ENCODE assay signal across 23 cellular contexts in the genomic region with DNA sequence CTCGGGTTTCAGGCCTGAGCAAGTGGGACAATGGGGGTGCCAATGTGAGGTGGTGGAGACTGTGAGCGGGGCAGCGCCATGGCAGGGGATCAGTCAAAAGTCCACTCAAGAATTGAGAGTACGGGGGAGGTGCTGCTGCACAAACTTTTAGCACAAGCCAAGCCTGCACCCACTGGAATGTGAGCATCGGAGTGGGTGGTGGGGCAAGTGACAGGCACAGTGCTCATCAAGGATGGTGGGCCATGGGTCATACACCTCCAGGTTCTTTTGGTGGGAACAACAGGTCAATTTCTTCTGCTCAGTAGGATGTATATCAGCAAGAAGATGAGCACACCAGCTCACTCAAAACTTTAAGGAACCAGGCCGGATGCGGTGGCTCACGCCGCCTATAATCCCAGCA.
"Had no signal": no experiment of that assay in that cellular context is flagged by ENCODE, and none has a peak within 500 bp of the region (broad histone marks: within the 10 kb centered on the region; RNA-seq: fewer than 3 reads in every experiment).

No MANE protein-coding gene starts in this region.

- DNase-seq: activated CD4-positive, alpha-beta memory T cell treated with anti-CD3 and anti-CD28 coated beads, Interleukin-2, amount 10 ng/mL, durations not matched to agents 7 days and 5 days; activated CD4-positive, alpha-beta T cell treated with anti-CD3 and anti-CD28 coated beads, Interleukin-2, amount 50 U/mL, for 1 hour; activated CD4-positive, CD25-positive, alpha-beta regulatory T cell; activated CD8-positive, alpha-beta memory T cell treated with anti-CD3 and anti-CD28 coated beads, Interleukin-2, amount 50 U/mL, for 4 hours; activated naive CD4-positive, alpha-beta T cell treated with anti-CD3 and anti-CD28 coated beads, Interleukin-2, amount 50 U/mL, for 16 hours; activated naive CD8-positive, alpha-beta T cell treated with anti-CD3 and anti-CD28 coated beads, Interleukin-2, amount 10 ng/mL, durations not matched to agents 7 days and 5 days; activated T-cell treated with anti-CD3 and anti-CD28 coated beads, Interleukin-2, amount 50 U/mL, for 72 hours; adrenal gland; anterior cingulate cortex; central memory CD4-positive, alpha-beta T cell; MG63; NCI-H1105; NCI-H1436; NCI-H1694 treated with DMSO at 0.1 percent for 48 hours; NCI-H2029 treated with DMSO at 0.1 percent for 48 hours; NCI-H510A treated with DMSO at 0.1 percent for 48 hours; NCI-H69; NK-92 treated with Interleukin-12 subunit alpha and Interleukin-12 subunit beta, amount 100 ng/mL, for 24 hours; SHP77 had no signal

- H3K27ac Mint-ChIP-seq: activated CD4-positive, alpha-beta memory T cell treated with anti-CD3 and anti-CD28 coated beads, Interleukin-2, amount 10 ng/mL, durations not matched to agents 7 days and 5 days; activated naive CD8-positive, alpha-beta T cell treated with anti-CD3 and anti-CD28 coated beads, Interleukin-2, amount 10 ng/mL, durations not matched to agents 7 days and 5 days; activated T-cell treated with anti-CD3 and anti-CD28 coated beads, Interleukin-2, amount 50 U/mL, for 72 hours; activated T-helper 2 cell treated with anti-CD3 and anti-CD28 coated beads, Interferon-gamma antibody, Interleukin-2, Interleukin-4, amounts not matched to agents 10 μg/mL and 5 μg/mL and 100 μg/mL, durations not matched to agents 14 hours and 24 hours and 36 hours; T-helper 1 cell treated with Interleukin-12 subunit alpha and Interleukin-12 subunit beta and Interleukin-4 antibody, amounts not matched to agents 30 μg/mL and 1 μg/mL, for 36 hours had no signal

- H3K36me3 Mint-ChIP-seq: activated naive CD8-positive, alpha-beta T cell treated with anti-CD3 and anti-CD28 coated beads, Interleukin-2, amount 10 ng/mL, durations not matched to agents 7 days and 5 days had no signal

- FAIRE-seq: RCC 7860 had no signal

- H3K4me3 Mint-ChIP-seq: activated CD4-positive, alpha-beta memory T cell treated with anti-CD3 and anti-CD28 coated beads, Interleukin-2, amount 10 ng/mL, durations not matched to agents 7 days and 5 days; activated naive CD8-positive, alpha-beta T cell treated with anti-CD3 and anti-CD28 coated beads, Interleukin-2, amount 10 ng/mL, durations not matched to agents 7 days and 5 days; activated T-cell treated with anti-CD3 and anti-CD28 coated beads, Interleukin-2, amount 50 U/mL, for 72 hours; T-helper 1 cell treated with Interleukin-12 subunit alpha and Interleukin-12 subunit beta and Interleukin-4 antibody, amounts not matched to agents 30 μg/mL and 1 μg/mL, for 36 hours had no signal

- H3K27me3 ChIP-seq: adrenal gland, breast epithelium, MG63 had no signal

- H3K4me3 ChIP-seq: adrenal gland, breast epithelium, MG63 had no signal

- H3K9me3 ChIP-seq: adrenal gland, breast epithelium, MG63 had no signal

- H3K4me1 ChIP-seq: adrenal gland, breast epithelium had no signal

- H3K9me3 Mint-ChIP-seq: activated CD4-positive, alpha-beta memory T cell treated with anti-CD3 and anti-CD28 coated beads, Interleukin-2, amount 10 ng/mL, durations not matched to agents 7 days and 5 days; activated naive CD8-positive, alpha-beta T cell treated with anti-CD3 and anti-CD28 coated beads, Interleukin-2, amount 10 ng/mL, durations not matched to agents 7 days and 5 days; activated T-cell treated with anti-CD3 and anti-CD28 coated beads, Interleukin-2, amount 50 U/mL, for 72 hours; activated T-helper 2 cell treated with anti-CD3 and anti-CD28 coated beads, Interferon-gamma antibody, Interleukin-2, Interleukin-4, amounts not matched to agents 10 μg/mL and 5 μg/mL and 100 μg/mL, durations not matched to agents 14 hours and 24 hours and 36 hours; T-helper 1 cell treated with Interleukin-12 subunit alpha and Interleukin-12 subunit beta and Interleukin-4 antibody, amounts not matched to agents 30 μg/mL and 1 μg/mL, for 36 hours had no signal

- H3K36me3 ChIP-seq: adrenal gland, breast epithelium, MG63 had no signal

- H3K27ac ChIP-seq: adrenal gland, breast epithelium had no signal
